Comparison of ENCODE assay signal across 1 cellular context in the genomic region with DNA sequence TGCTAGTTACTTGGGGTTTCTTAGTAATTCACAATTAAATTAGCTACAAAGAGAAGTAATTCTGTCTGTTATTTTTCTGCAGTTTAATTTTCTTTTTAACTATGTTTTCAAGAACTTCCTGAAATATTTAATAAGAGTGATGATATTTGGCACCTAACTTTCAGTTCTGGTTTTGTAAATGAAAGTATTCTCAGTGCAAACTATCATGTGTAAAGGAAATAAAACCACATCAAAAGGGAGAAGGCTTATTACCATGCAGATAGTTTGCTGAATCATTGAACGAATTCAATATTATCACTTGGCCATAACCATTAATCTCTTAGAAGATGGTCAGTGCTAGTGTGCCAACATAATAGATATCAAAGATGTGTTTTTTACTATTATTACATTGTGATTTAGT.
TF ChIP-seq lines count a peak whose summit lies in the region.

No MANE protein-coding gene starts in this region.

TF ChIP-seq in GM12878, 131 proteins besides CTCF, POLR2A, EP300 and RAD21:
- TF ChIP-seq SREBF1 (IDR thresholded peaks at IDR 0.05; ENCODE audit: low read length) (no peak), MTA2 (IDR thresholded peaks at IDR 0.05; ENCODE audit: low read depth) (peak; percentile 51; the same call in 1 of the 2 replicates), IKZF2 (IDR thresholded peaks at IDR 0.05) (0 out of 4 replicates have a peak, but pooled peaks of 1 of the 2 experiments have one; percentile 14), DPF2 (IDR thresholded peaks at IDR 0.05) (0 out of 2 replicates have a peak, but pooled peaks have one; percentile 17)
- TF ChIP-seq, protein P1, sequence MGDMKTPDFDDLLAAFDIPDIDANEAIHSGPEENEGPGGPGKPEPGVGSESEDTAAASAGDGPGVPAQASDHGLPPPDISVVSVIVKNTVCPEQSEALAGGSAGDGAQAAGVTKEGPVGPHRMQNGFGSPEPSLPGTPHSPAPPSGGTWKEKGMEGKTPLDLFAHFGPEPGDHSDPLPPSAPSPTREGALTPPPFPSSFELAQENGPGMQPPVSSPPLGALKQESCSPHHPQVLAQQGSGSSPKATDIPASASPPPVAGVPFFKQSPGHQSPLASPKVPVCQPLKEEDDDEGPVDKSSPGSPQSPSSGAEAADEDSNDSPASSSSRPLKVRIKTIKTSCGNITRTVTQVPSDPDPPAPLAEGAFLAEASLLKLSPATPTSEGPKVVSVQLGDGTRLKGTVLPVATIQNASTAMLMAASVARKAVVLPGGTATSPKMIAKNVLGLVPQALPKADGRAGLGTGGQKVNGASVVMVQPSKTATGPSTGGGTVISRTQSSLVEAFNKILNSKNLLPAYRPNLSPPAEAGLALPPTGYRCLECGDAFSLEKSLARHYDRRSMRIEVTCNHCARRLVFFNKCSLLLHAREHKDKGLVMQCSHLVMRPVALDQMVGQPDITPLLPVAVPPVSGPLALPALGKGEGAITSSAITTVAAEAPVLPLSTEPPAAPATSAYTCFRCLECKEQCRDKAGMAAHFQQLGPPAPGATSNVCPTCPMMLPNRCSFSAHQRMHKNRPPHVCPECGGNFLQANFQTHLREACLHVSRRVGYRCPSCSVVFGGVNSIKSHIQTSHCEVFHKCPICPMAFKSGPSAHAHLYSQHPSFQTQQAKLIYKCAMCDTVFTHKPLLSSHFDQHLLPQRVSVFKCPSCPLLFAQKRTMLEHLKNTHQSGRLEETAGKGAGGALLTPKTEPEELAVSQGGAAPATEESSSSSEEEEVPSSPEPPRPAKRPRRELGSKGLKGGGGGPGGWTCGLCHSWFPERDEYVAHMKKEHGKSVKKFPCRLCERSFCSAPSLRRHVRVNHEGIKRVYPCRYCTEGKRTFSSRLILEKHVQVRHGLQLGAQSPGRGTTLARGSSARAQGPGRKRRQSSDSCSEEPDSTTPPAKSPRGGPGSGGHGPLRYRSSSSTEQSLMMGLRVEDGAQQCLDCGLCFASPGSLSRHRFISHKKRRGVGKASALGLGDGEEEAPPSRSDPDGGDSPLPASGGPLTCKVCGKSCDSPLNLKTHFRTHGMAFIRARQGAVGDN (IDR thresholded peaks at IDR 0.05), result no peak
